12 cellular contexts compared by ENCODE assay signal in genomic region chr10:48885376-48885775, GRCh38. TPM values are rescaled to one million over a fixed set of nuclear protein-coding genes. Genes with fewer than 3 reads are reported as not detected.
DNase-seq lines count a peak whose midpoint lies in the region; ATAC-seq, FAIRE-seq and TF ChIP-seq lines count a peak whose summit lies in the region.
"Had no signal": no experiment of that assay in that cellular context is flagged by ENCODE, and none has a peak within 500 bp of the region (broad histone marks: within the 10 kb centered on the region; RNA-seq: fewer than 3 reads in every experiment).

No MANE protein-coding gene starts in this region.

- FAIRE-seq in HepG2 (lab: Jason Lieb, UNC) (no peak), urothelium cell line (lab: Jason Lieb, UNC) (no peak)

- H3K36me3 ChIP-seq in HepG2 (replicated peaks in 1 of 2; ENCODE audit: control insufficient read depth in 1 of 2, insufficient read depth in 2 of 2, low read length in 2 of 2) (no peaks in the 10 kb centered on the region), right lobe of liver (no peaks in the 10 kb centered on the region), PC-9 (ENCODE audit: low read depth) (no peaks in the 10 kb centered on the region)
- H3K36me3 ChIP-seq: adrenal gland had no signal

- H3K27me3 ChIP-seq in HepG2 (ENCODE audit: control insufficient read depth in 1 of 2, insufficient read depth in 2 of 2, low read length in 2 of 2) (no peaks in the 10 kb centered on the region), right lobe of liver (no peaks in the 10 kb centered on the region), PC-9 (ENCODE audit: insufficient read depth, low read depth) (peaks cover 33% of the 10 kb centered on the region; the same call in 1 of the 2 replicates), foreskin keratinocyte (no peaks in the 10 kb centered on the region)
- H3K27me3 ChIP-seq: adrenal gland had no signal

- CTCF ChIA-PET in HepG2 (lab: Yijun Ruan, JAX; ENCODE audit: low intra/inter-chr PET ratio, low total read pairs) (no interaction called here), PC-9 (lab: Charles Lee) (no interaction called here)

- H3K27ac ChIP-seq in HepG2 (ENCODE audit: extremely low read length, insufficient read depth, low read length), result no peak overlapping the region
- no peak overlapping the region for H3K27ac ChIP-seq in right lobe of liver
- H3K27ac ChIP-seq in PC-9, result no peak overlapping the region
- H3K27ac ChIP-seq in foreskin keratinocyte, result no peak overlapping the region
- H3K27ac ChIP-seq: adrenal gland had no signal

- BruUV-seq in HepG2 (replicated peaks; lab: Mats Ljungman, UMichigan) (no TSS peak), PC-9 (replicated peaks; lab: Mats Ljungman, UMichigan) (no TSS peak)

- H3K27ac Mint-ChIP-seq in activated naive CD4-positive, alpha-beta T cell treated with anti-CD3 and anti-CD28 coated beads, Interleukin-2, amount 50 U/mL, for 72 hours, result no peak overlapping the region
- H3K27ac Mint-ChIP-seq: T-helper 17 cell had no signal

- no peaks in the 10 kb centered on the region for H3K9me2 ChIP-seq in PC-9 (ENCODE audit: insufficient read depth)

- peak; percentile 58; the same call in 2 of the 3 replicates for ATAC-seq in HepG2
- no peak for ATAC-seq in right lobe of liver
- ATAC-seq in foreskin keratinocyte, result peak; percentile 41
- ATAC-seq in activated naive CD4-positive, alpha-beta T cell treated with anti-CD3 and anti-CD28 coated beads, Interleukin-2, amount 50 U/mL, for 72 hours, result no peak
- ATAC-seq: T-helper 17 cell had no signal

- H3K4me3 ChIP-seq in HepG2 (replicated peaks in 1 of 3; ENCODE audit: insufficient read depth in 1 of 3, low read depth in 2 of 3, low read length in 3 of 3), result no peak overlapping the region
- H3K4me3 ChIP-seq in right lobe of liver, result no peak overlapping the region
- no peak overlapping the region for H3K4me3 ChIP-seq in PC-9
- H3K4me3 ChIP-seq: adrenal gland had no signal

- no peak overlapping the region for H3K4me2 ChIP-seq in HepG2 (ENCODE audit: low read depth, low read length)
- H3K4me2 ChIP-seq in PC-9, result no peak overlapping the region

- no peaks in the 10 kb centered on the region for H3F3A ChIP-seq in PC-9 (ENCODE audit: insufficient read depth, low read depth)

- TF ChIP-seq EP300 in HepG2 (IDR thresholded peaks at IDR 0.05; ENCODE audit: low read depth in 2 of 2, low read length in 2 of 2) (no peak), HepG2 (CRISPR knock-in tag; IDR thresholded peaks at IDR 0.05; ENCODE audit: borderline replicate concordance) (no peak)

- TF ChIP-seq POLR2A in HepG2 (IDR thresholded peaks at IDR 0.05; ENCODE audit: insufficient read depth in 1 of 2, low read depth in 2 of 2, low read length in 2 of 2), result no peak
- TF ChIP-seq POLR2A in right lobe of liver (IDR thresholded peaks at IDR 0.05), result no peak

- H3K4me1 ChIP-seq in HepG2 (ENCODE audit: insufficient read depth, low read length) (no peaks in the 10 kb centered on the region), right lobe of liver (no peaks in the 10 kb centered on the region), PC-9 (replicated peaks; ENCODE audit: insufficient read depth) (no peaks in the 10 kb centered on the region), foreskin keratinocyte (no peaks in the 10 kb centered on the region)
- H3K4me1 ChIP-seq: adrenal gland had no signal

- H3K9me3 ChIP-seq in HepG2 (ENCODE audit: low read length), result no peaks in the 10 kb centered on the region
- H3K9me3 ChIP-seq in right lobe of liver, result no peaks in the 10 kb centered on the region
- no peaks in the 10 kb centered on the region for H3K9me3 ChIP-seq in PC-9 (ENCODE audit: insufficient read depth, low read depth)
- H3K9me3 ChIP-seq: adrenal gland had no signal

- TF ChIP-seq RAD21 in HepG2 (CRISPR knock-in tag; IDR thresholded peaks at IDR 0.05), result no peak

- no peaks in the 10 kb centered on the region for H3K36me3 Mint-ChIP-seq in activated naive CD4-positive, alpha-beta T cell treated with anti-CD3 and anti-CD28 coated beads, Interleukin-2, amount 50 U/mL, for 72 hours

- H2AFZ ChIP-seq in HepG2 (ENCODE audit: low read length) (no peak overlapping the region), PC-9 (no peak overlapping the region)

- no peaks in the 10 kb centered on the region for H3K9me3 Mint-ChIP-seq in activated naive CD4-positive, alpha-beta T cell treated with anti-CD3 and anti-CD28 coated beads, Interleukin-2, amount 50 U/mL, for 72 hours

- TF ChIP-seq CTCF in HepG2 (CRISPR knock-in tag; IDR thresholded peaks at IDR 0.05) (peak; percentile 51), right lobe of liver (IDR thresholded peaks at IDR 0.05) (peak in 1 of 4 donors; percentile 19), PC-9 (conservative IDR thresholded peaks at IDR 0.05) (peak; percentile 48), foreskin keratinocyte (conservative IDR thresholded peaks at IDR 0.05) (peak; percentile 52)

- no peak overlapping the region for H3K9ac ChIP-seq in HepG2 (ENCODE audit: insufficient read depth, low read depth, low read length)

- in situ Hi-C loops in HepG2 (cut with HindIII; ENCODE audit: extremely low pct_ligation_motif_present, low pct_unique_long_range_greater_than_20kb), result loop anchor here (10.0 kb wide), 1 partner anchor 279 kb away; no protein-coding TSS in a partner anchor

- DNase-seq in HepG2 (ENCODE audit: low spot score) (peak; percentile 3), right lobe of liver (no peak), PC-9 (no peak), foreskin keratinocyte (peak in 1 of 2 donors; percentile 4), urothelium cell line (ENCODE audit: low spot score) (peak; percentile 37), mucosa of gallbladder (ENCODE audit: low spot score) (no peak), NCI-H2029 (lab: John Stamatoyannopoulos, UW) (no peak)
- no peak for DNase-seq in activated naive CD4-positive, alpha-beta T cell treated with anti-CD3 and anti-CD28 coated beads, Interleukin-2, amount 50 U/mL, for 72 hours (ENCODE audit: low spot score in 2 of 2)
- DNase-seq: T-helper 17 cell had no signal

- 0% methylated on average over 2 of the region's 2 CpGs for WGBS in HepG2 (ENCODE audit: low lambda C conversion rate)
- 38% methylated on average over 2 of the region's 2 CpGs for WGBS in right lobe of liver (ENCODE audit: insufficient coverage, low coverage, low lambda C conversion rate, missing lambda C conversion rate)

- intact Hi-C loops in HepG2 (cut with micrococcal nuclease; ENCODE audit: unreplicated experiment), result no loop called here
- intact Hi-C loops in right lobe of liver (cut with DNase I), result no loop called here
- intact Hi-C loops in PC-9 (cut with micrococcal nuclease; ENCODE audit: unreplicated experiment), result no loop called here

- H3K79me2 ChIP-seq in HepG2 (ENCODE audit: insufficient read depth, low read length), result no peaks in the 10 kb centered on the region
- H3K79me2 ChIP-seq in PC-9 (ENCODE audit: low read depth), result no peaks in the 10 kb centered on the region

- H4K20me1 ChIP-seq in HepG2 (ENCODE audit: insufficient read depth, low read length), result no peaks in the 10 kb centered on the region
- no peaks in the 10 kb centered on the region for H4K20me1 ChIP-seq in PC-9 (ENCODE audit: insufficient read depth)

- POLR2A ChIA-PET in HepG2 (lab: Yijun Ruan, JAX), result no interaction called here
- POLR2A ChIA-PET in PC-9 (lab: Charles Lee; ENCODE audit: unreplicated experiment), result no interaction called here

TF ChIP-seq in HepG2, 621 proteins besides CTCF, POLR2A, EP300 and RAD21:
- TF ChIP-seq STAG1 (CRISPR knock-in tag; IDR thresholded peaks at IDR 0.05), result peak; percentile 48; the same call in 1 of the 2 replicates
- TF ChIP-seq EEA1 (CRISPR knock-in tag; IDR thresholded peaks at IDR 0.05; ENCODE audit: borderline replicate concordance), result no peak
- no peak for TF ChIP-seq HNRNPH1 (optimal IDR thresholded peaks at IDR 0.05; ENCODE audit: low read depth, low read length)
- no peak for TF ChIP-seq REL (CRISPR knock-in tag; conservative IDR thresholded peaks at IDR 0.05)

RNA-seq across cellular contexts. Expression of gene LRRC18, which starts 54.3 kb away (rescaled TPM):
- total RNA-seq in HepG2 (2016; rRNA removed; fragmentation: Illumina TruSeq; extraction: Trizol) (not detected in 2 replicates), right lobe of liver (not detected), PC-9 (2021) (not detected in 2 replicates), foreskin keratinocyte (not detected in 2 replicates), mucosa of gallbladder (0.20 TPM)
- total RNA-seq in HepG2 (2016; cell fraction: cytosol; rRNA removed; fragmentation: Illumina TruSeq; extraction: Trizol; ENCODE audit: low read depth), result not detected in 2 replicates
- not detected in 2 replicates for total RNA-seq in HepG2 (2016; cell fraction: insoluble cytoplasmic fraction; rRNA removed; fragmentation: Illumina TruSeq; extraction: Trizol)
- total RNA-seq in HepG2 (2016; cell fraction: membrane; rRNA removed; fragmentation: Illumina TruSeq; extraction: Trizol), result not detected in 2 replicates
- not detected in 2 replicates for total RNA-seq in HepG2 (2016; cell fraction: nucleus; rRNA removed; fragmentation: Illumina TruSeq; extraction: Trizol)
- polyA plus RNA-seq in HepG2 (2011; rRNA removed) (not detected in 2 replicates), foreskin keratinocyte (not detected in 2 replicates)
- not detected in 2 replicates for polyA plus RNA-seq in HepG2 (2011; cell fraction: cytosol; rRNA removed)
- polyA plus RNA-seq in HepG2 (2011; cell fraction: nucleus; rRNA removed), result not detected in 2 replicates
- polyA plus RNA-seq in HepG2 (2012), result not detected in 2 replicates
- polyA plus RNA-seq in HepG2 (2016; cell fraction: cytosol; fragmentation: Illumina TruSeq; extraction: Trizol; ENCODE audit: low read depth), result not detected in 2 replicates
- polyA plus RNA-seq in HepG2 (2016; cell fraction: insoluble cytoplasmic fraction; fragmentation: Illumina TruSeq; extraction: Trizol; ENCODE audit: low read depth), result not detected in 2 replicates
- not detected in 2 replicates for polyA plus RNA-seq in HepG2 (2016; cell fraction: membrane; fragmentation: Illumina TruSeq; extraction: Trizol; ENCODE audit: low read depth)
- polyA plus RNA-seq in HepG2 (2016; cell fraction: nucleus; fragmentation: Illumina TruSeq; extraction: Trizol; ENCODE audit: insufficient read depth, low read depth), result not detected in 2 replicates
- not detected in 2 replicates for polyA minus RNA-seq in HepG2 (2011; rRNA and poly(A)+ RNA removed; ENCODE audit: low replicate concordance)
- polyA minus RNA-seq in HepG2 (2011; cell fraction: cytosol; rRNA and poly(A)+ RNA removed), result not detected in 2 replicates
- polyA minus RNA-seq in HepG2 (2011; cell fraction: nucleus; rRNA and poly(A)+ RNA removed), result not detected in 2 replicates
- not detected for total RNA-seq in activated naive CD4-positive, alpha-beta T cell treated with anti-CD3 and anti-CD28 coated beads, Interleukin-2, amount 50 U/mL, for 72 hours
- total RNA-seq: adrenal gland, Daoy, liver, T-helper 17 cell had no signal
- polyA plus RNA-seq: adrenal gland, liver had no signal

Comparison
In these comparisons a context has a peak if more than half of its experiments do, and no peak if none do; other contexts are left out.
1. ATAC-seq: peak in HepG2 (single experiment) and foreskin keratinocyte (single experiment); none in right lobe of liver (0 of 4) and activated naive CD4-positive, alpha-beta T cell treated with anti-CD3 and anti-CD28 coated beads, Interleukin-2, amount 50 U/mL, for 72 hours (0 of 2).
2. DNase-seq: peak in HepG2 (single experiment) and urothelium cell line (single experiment); none in right lobe of liver (0 of 3), PC-9 (0 of 2), mucosa of gallbladder (single experiment), NCI-H2029 (single experiment) and activated naive CD4-positive, alpha-beta T cell treated with anti-CD3 and anti-CD28 coated beads, Interleukin-2, amount 50 U/mL, for 72 hours (0 of 2).